25 cellular contexts compared by ENCODE assay signal in genomic region chr4:25986807-25987206, GRCh38.
"Had no signal": no experiment of that assay in that cellular context is flagged by ENCODE, and none has a peak within 500 bp of the region (broad histone marks: within the 10 kb centered on the region; RNA-seq: fewer than 3 reads in every experiment).

No MANE protein-coding gene starts in this region.

- H3K4me3 Mint-ChIP-seq: effector memory CD8-positive, alpha-beta T cell; naive B cell; nephron; stimulated activated memory B cell treated with anti-CD40 and anti-IgM and Interleukin-4, amounts not matched to agents 10 μg/mL and 1 μg/mL and 100 μg/mL, for 72 hours; stimulated activated naive CD8-positive, alpha-beta T cell treated with anti-CD3 and anti-CD28 coated beads, Interleukin-15, Interleukin-2, amounts not matched to agents 100 ng/mL and 50 ng/mL, for 24 hours had no signal

- H3K4me1 Mint-ChIP-seq: immature natural killer cell had no signal

- H3K27ac Mint-ChIP-seq: effector memory CD8-positive, alpha-beta T cell; immature natural killer cell; nephron; stimulated activated memory B cell treated with anti-CD40 and anti-IgM and Interleukin-4, amounts not matched to agents 10 μg/mL and 1 μg/mL and 100 μg/mL, for 72 hours; stimulated activated naive CD8-positive, alpha-beta T cell treated with anti-CD3 and anti-CD28 coated beads, Interleukin-15, Interleukin-2, amounts not matched to agents 100 ng/mL and 50 ng/mL, for 24 hours had no signal

- H3K27me3 ChIP-seq: gastroesophageal sphincter, pancreas, spleen, tibial artery, upper lobe of left lung, vagina had no signal

- H3K9me3 Mint-ChIP-seq: effector memory CD8-positive, alpha-beta T cell; immature natural killer cell; stimulated activated memory B cell treated with anti-CD40 and anti-IgM and Interleukin-4, amounts not matched to agents 10 μg/mL and 1 μg/mL and 100 μg/mL, for 72 hours; stimulated activated naive CD8-positive, alpha-beta T cell treated with anti-CD3 and anti-CD28 coated beads, Interleukin-15, Interleukin-2, amounts not matched to agents 100 ng/mL and 50 ng/mL, for 24 hours had no signal

- H3K4me1 ChIP-seq: pancreas, prostate gland had no signal

- H3K4me3 ChIP-seq: esophagus squamous epithelium, gastroesophageal sphincter, lung, pancreas, prostate gland, spleen, tibial artery, upper lobe of left lung, vagina had no signal

- H3K27me3 Mint-ChIP-seq: stimulated activated memory B cell treated with anti-CD40 and anti-IgM and Interleukin-4, amounts not matched to agents 10 μg/mL and 1 μg/mL and 100 μg/mL, for 72 hours had no signal

- H3K9me3 ChIP-seq: esophagus squamous epithelium, gastroesophageal sphincter, pancreas, prostate gland, spleen, tibial artery, upper lobe of left lung, vagina had no signal

- H3K27ac ChIP-seq: esophagus squamous epithelium, gastroesophageal sphincter, pancreas, prostate gland, spleen, tibial artery, upper lobe of left lung, vagina had no signal

- H3K36me3 Mint-ChIP-seq: immature natural killer cell; naive B cell; stimulated activated memory B cell treated with anti-CD40 and anti-IgM and Interleukin-4, amounts not matched to agents 10 μg/mL and 1 μg/mL and 100 μg/mL, for 72 hours had no signal

- ATAC-seq: effector memory CD8-positive, alpha-beta T cell; gastroesophageal sphincter; left cardiac atrium; pancreas; sciatic nerve; stimulated activated memory B cell treated with anti-CD40 and anti-IgM and Interleukin-4, amounts not matched to agents 10 μg/mL and 1 μg/mL and 100 μg/mL, for 72 hours had no signal

- H3K36me3 ChIP-seq: esophagus squamous epithelium, gastroesophageal sphincter, pancreas, prostate gland, spleen, tibial artery, upper lobe of left lung, vagina had no signal

- DNase-seq: effector memory CD8-positive, alpha-beta T cell; esophagus squamous epithelium; foreskin fibroblast; glutamatergic neuron; immature natural killer cell; kidney; left cardiac atrium; left ventricle myocardium superior; mesenchymal stem cell; naive B cell; pancreas; spleen; stimulated activated CD4-positive, alpha-beta T cell treated with anti-CD3 and anti-CD28 coated beads, Interleukin-15, amount 100 ng/mL, for 24 hours; stimulated activated CD4-positive, alpha-beta T cell treated with anti-CD3 and anti-CD28 coated beads, Interleukin-1b, Interleukin-23, amount 100 ng/mL, for 48 hours; stimulated activated CD4-positive, alpha-beta T cell treated with anti-CD3 and anti-CD28 coated beads, Interleukin-4, amount 100 ng/mL, for 24 hours; tibial artery; upper lobe of left lung had no signal
